Comparison of ENCODE assay signal across 25 cellular contexts in the genomic region with DNA sequence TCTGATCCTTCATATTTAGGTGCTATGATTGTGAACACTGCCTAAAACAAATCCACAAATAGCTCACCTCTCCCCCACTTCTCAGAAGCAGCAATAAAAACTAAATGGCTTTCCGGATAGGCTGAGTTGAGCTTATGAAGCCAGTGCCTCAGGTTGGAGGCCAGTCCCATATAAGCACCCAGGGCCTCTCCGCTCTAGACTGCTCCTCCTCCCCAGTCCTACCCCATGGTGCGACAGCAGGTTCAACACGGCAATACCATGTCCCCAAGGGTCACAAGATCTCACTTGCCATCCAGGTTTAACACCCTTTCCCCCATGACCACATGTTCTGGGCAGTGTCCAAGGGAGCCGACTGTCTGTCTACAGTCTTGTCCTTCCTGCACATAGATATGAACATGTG. TPM values are rescaled to one million over a fixed set of nuclear protein-coding genes. Genes with fewer than 3 reads are reported as not detected.
"Had no signal": no experiment of that assay in that cellular context is flagged by ENCODE, and none has a peak within 500 bp of the region (broad histone marks: within the 10 kb centered on the region; RNA-seq: fewer than 3 reads in every experiment).

No MANE protein-coding gene starts in this region.

- ATAC-seq: K562, Panc1, Right ventricle myocardium inferior, SK-N-SH treated with all-trans-retinoic acid at 6 μM for 48 hours had no signal

- H3K27ac ChIP-seq: KMS-11, SJCRH30 had no signal

- H3K4me3 ChIP-seq: K562, SJCRH30 had no signal

- H3K4me2 ChIP-seq: KMS-11 had no signal

- H3K27me3 ChIP-seq: SJCRH30 had no signal

- FAIRE-seq: HTR-8/SVneo, K562 had no signal

- DNase-seq: Kasumi-1, MM.1S, NCI-H1092 treated with DMSO at 0.1 percent for 48 hours, NCI-H1436, NCI-H187, NCI-H2029, NCI-H2081 treated with DMSO at 0.1 percent for 48 hours, NCI-H2171, NCI-H226, NCI-H446, NCI-H510A, NCI-H524 treated with DMSO at 0.1 percent for 48 hours, NCI-H69, NCI-H774, SHP77 treated with DMSO at 0.1 percent for 48 hours, SJCRH30 had no signal

- H3K36me3 ChIP-seq: SJCRH30 had no signal

- H3K4me1 ChIP-seq: SJCRH30 had no signal

- H3K9me3 ChIP-seq: SJCRH30 had no signal

RNA-seq across cellular contexts. Expression of gene BNIP5, which starts 20.8 kb away (rescaled TPM):
- total RNA-seq: K562, M059J, Right ventricle myocardium inferior, RPMI7951 had no signal
- polyA plus RNA-seq: IgD-negative memory B cell, K562 had no signal

RNA-seq across cellular contexts. Expression of gene PNPLA1, which starts 46.1 kb away (rescaled TPM):
- total RNA-seq: Right ventricle myocardium inferior, RPMI7951, SJCRH30 had no signal
